13 cellular contexts compared by ENCODE assay signal in genomic region chr1:224622831-224623230, GRCh38. TPM values are rescaled to one million over a fixed set of nuclear protein-coding genes. Genes with fewer than 3 reads are reported as not detected.
DNase-seq lines count a peak whose midpoint lies in the region; ATAC-seq and TF ChIP-seq lines count a peak whose summit lies in the region.
"Had no signal": no experiment of that assay in that cellular context is flagged by ENCODE, and none has a peak within 500 bp of the region (broad histone marks: within the 10 kb centered on the region; RNA-seq: fewer than 3 reads in every experiment).

No MANE protein-coding gene starts in this region.

- peaks cover 36% of the 10 kb centered on the region for H3F3A ChIP-seq in SK-N-SH (replicated peaks; ENCODE audit: insufficient read depth)

- H3K9ac ChIP-seq in SK-N-SH = peak overlapping the region; percentile 71
- peak overlapping the region; percentile 65; the same call in 1 of the 2 replicates for H3K9ac ChIP-seq in KMS-11

- POLR2A ChIA-PET in SK-N-SH (lab: Yijun Ruan, JAX) = no interaction called here

- WGBS in SK-N-SH (ENCODE audit: low lambda C conversion rate) = 90% methylated on average over 2 of the region's 2 CpGs

- CTCF ChIA-PET in SK-N-SH (lab: Yijun Ruan, JAX) = interaction anchor here (2.4 kb wide), 1 partner anchor 22 kb away, joined by 9 read pairs; no protein-coding TSS in a partner anchor

- peak overlapping the region; percentile 67 for H3K4me3 Mint-ChIP-seq in activated T-helper 17 cell treated with anti-CD3 and anti-CD28 coated beads, Interleukin-2, amount 50 U/mL, for 72 hours
- H3K4me3 Mint-ChIP-seq in natural killer cell treated with Interleukin-12 subunit alpha and Interleukin-12 subunit beta and Interleukin-15 and Interleukin-18, amount 100 ng/mL, for 72 hours = no peak overlapping the region
- H3K4me3 Mint-ChIP-seq: activated naive CD4-positive, alpha-beta T cell treated with anti-CD3 and anti-CD28 coated beads, Interleukin-2, amount 10 ng/mL, durations not matched to agents 7 days and 5 days; nephron progenitor cell had no signal

- no peak for TF ChIP-seq EP300 in SK-N-SH (IDR thresholded peaks at IDR 0.05; ENCODE audit: borderline replicate concordance in 1 of 2, low read depth in 1 of 2, low read length in 1 of 2)

- no peak for TF ChIP-seq RAD21 in SK-N-SH (IDR thresholded peaks at IDR 0.05; ENCODE audit: low read length)

- H3K9me2 ChIP-seq in SK-N-SH = no peaks in the 10 kb centered on the region

- H3K27me3 ChIP-seq in SK-N-SH (ENCODE audit: insufficient read depth) = no peaks in the 10 kb centered on the region
- no peaks in the 10 kb centered on the region for H3K27me3 ChIP-seq in KMS-11 (ENCODE audit: insufficient read depth, low read depth)

- H3K36me3 ChIP-seq in SK-N-SH (replicated peaks in 1 of 2; ENCODE audit: control insufficient read depth in 1 of 2, insufficient read depth in 2 of 2, low read length in 1 of 2) (peaks cover 0 to 14% of the 10 kb centered on the region in 2 experiments), KMS-11 (ENCODE audit: insufficient read depth) (no peaks in the 10 kb centered on the region)
- H3K36me3 ChIP-seq: brain microvascular endothelial cell, MG63 had no signal

- in situ Hi-C loops in KBM-7 (cut with MboI; ENCODE audit: low pct_unique_long_range_greater_than_20kb, low sequenced_read_pairs) = no loop called here

- H2AFZ ChIP-seq in SK-N-SH (ENCODE audit: low read depth) (no peak overlapping the region), KMS-11 (ENCODE audit: low read depth) (peak overlapping the region; percentile 1; the same call in 1 of the 2 replicates)

- peak overlapping the region; percentile 14 to 95; a peak in 3 of 4 replicates for H3K27ac ChIP-seq in SK-N-SH (ENCODE audit: low read depth in 2 of 2, low read length in 1 of 2)
- peak overlapping the region; percentile 96 for H3K27ac ChIP-seq in KMS-11

- H3K27me3 Mint-ChIP-seq in activated T-helper 17 cell treated with anti-CD3 and anti-CD28 coated beads, Interleukin-2, amount 50 U/mL, for 72 hours = peaks cover 25% of the 10 kb centered on the region
- H3K27me3 Mint-ChIP-seq in natural killer cell treated with Interleukin-12 subunit alpha and Interleukin-12 subunit beta and Interleukin-15 and Interleukin-18, amount 100 ng/mL, for 72 hours = peaks cover 30 to 39% of the 10 kb centered on the region in 2 donors

- DNase-seq in SK-N-SH = no peak
- DNase-seq in natural killer cell treated with Interleukin-12 subunit alpha and Interleukin-12 subunit beta and Interleukin-15 and Interleukin-18, amount 100 ng/mL, for 72 hours (ENCODE audit: low spot score) = no peak
- no peak for DNase-seq in KBM-7
- DNase-seq: MG63, NCI-H187, nephron progenitor cell had no signal

- TF ChIP-seq CTCF in SK-N-SH (IDR thresholded peaks at IDR 0.05) (no peak), KMS-11 (conservative IDR thresholded peaks at IDR 0.05; ENCODE audit: low read depth, low read length) (no peak)

- H3K79me2 ChIP-seq in SK-N-SH (ENCODE audit: insufficient read depth) (peaks cover 81% of the 10 kb centered on the region), KMS-11 (ENCODE audit: insufficient read depth, low read depth) (peaks cover 3% of the 10 kb centered on the region; the same call in 1 of the 2 replicates)

- H3K4me2 ChIP-seq in SK-N-SH = peak overlapping the region; percentile 61
- peak overlapping the region; percentile 89 for H3K4me2 ChIP-seq in KMS-11

- no peaks in the 10 kb centered on the region for H3K36me3 Mint-ChIP-seq in activated T-helper 17 cell treated with anti-CD3 and anti-CD28 coated beads, Interleukin-2, amount 50 U/mL, for 72 hours (ENCODE audit: low read depth)
- peaks cover 15% of the 10 kb centered on the region for H3K36me3 Mint-ChIP-seq in natural killer cell treated with Interleukin-12 subunit alpha and Interleukin-12 subunit beta and Interleukin-15 and Interleukin-18, amount 100 ng/mL, for 72 hours

- peaks cover 12 to 40% of the 10 kb centered on the region in 2 experiments for H3K4me1 ChIP-seq in SK-N-SH (ENCODE audit: control insufficient read depth in 1 of 2, insufficient read depth in 2 of 2, low read depth in 1 of 2, low read length in 1 of 2)
- H3K4me1 ChIP-seq in KMS-11 (ENCODE audit: low read depth, poor library complexity, severe bottlenecking) = peaks cover 79% of the 10 kb centered on the region

- no peaks in the 10 kb centered on the region for H3K9me3 Mint-ChIP-seq in activated T-helper 17 cell treated with anti-CD3 and anti-CD28 coated beads, Interleukin-2, amount 50 U/mL, for 72 hours
- peaks cover 3% of the 10 kb centered on the region for H3K9me3 Mint-ChIP-seq in natural killer cell treated with Interleukin-12 subunit alpha and Interleukin-12 subunit beta and Interleukin-15 and Interleukin-18, amount 100 ng/mL, for 72 hours

- peak overlapping the region; percentile 89 for H3K27ac Mint-ChIP-seq in activated T-helper 17 cell treated with anti-CD3 and anti-CD28 coated beads, Interleukin-2, amount 50 U/mL, for 72 hours
- H3K27ac Mint-ChIP-seq in natural killer cell treated with Interleukin-12 subunit alpha and Interleukin-12 subunit beta and Interleukin-15 and Interleukin-18, amount 100 ng/mL, for 72 hours = peak overlapping the region; percentile 81 to 83
- H3K27ac Mint-ChIP-seq: nephron progenitor cell had no signal

- no peaks in the 10 kb centered on the region for H3K9me3 ChIP-seq in SK-N-SH
- H3K9me3 ChIP-seq: MG63 had no signal

- peaks cover 32% of the 10 kb centered on the region for H3K4me1 Mint-ChIP-seq in activated T-helper 17 cell treated with anti-CD3 and anti-CD28 coated beads, Interleukin-2, amount 50 U/mL, for 72 hours
- peaks cover 23 to 32% of the 10 kb centered on the region in 2 donors for H3K4me1 Mint-ChIP-seq in natural killer cell treated with Interleukin-12 subunit alpha and Interleukin-12 subunit beta and Interleukin-15 and Interleukin-18, amount 100 ng/mL, for 72 hours (ENCODE audit: low read depth in 2 of 2)

- H3K4me3 ChIP-seq in SK-N-SH (ENCODE audit: low read depth in 2 of 2, low read length in 1 of 2) (no peak overlapping the region), KMS-11 (IDR thresholded peaks at IDR 0.05; ENCODE audit: insufficient read depth, low read depth, low read length) (no peak overlapping the region)
- H3K4me3 ChIP-seq: MG63 had no signal

- H4K20me1 ChIP-seq in SK-N-SH (ENCODE audit: insufficient read depth) (peaks cover 12% of the 10 kb centered on the region; the same call in 1 of the 2 replicates), KMS-11 (ENCODE audit: insufficient read depth) (no peaks in the 10 kb centered on the region)

- ATAC-seq in SK-N-SH treated with all-trans-retinoic acid at 6 μM for 48 hours = no peak
- no peak for ATAC-seq in activated T-helper 17 cell treated with anti-CD3 and anti-CD28 coated beads, Interleukin-2, amount 50 U/mL, for 72 hours (replicated peaks)
- no peak for ATAC-seq in natural killer cell treated with Interleukin-12 subunit alpha and Interleukin-12 subunit beta and Interleukin-15 and Interleukin-18, amount 100 ng/mL, for 72 hours
- no peak for ATAC-seq in HG02938 (IDR thresholded peaks at IDR 0.05; ENCODE audit: unreplicated experiment)
- ATAC-seq in HG03196 (IDR thresholded peaks at IDR 0.05; ENCODE audit: unreplicated experiment) = no peak

TF ChIP-seq in SK-N-SH, 30 proteins besides CTCF, POLR2A, EP300 and RAD21 (continues in another document):
- TF ChIP-seq CHD2 (IDR thresholded peaks at IDR 0.05; ENCODE audit: low read length, partially characterized antibody) = no peak
- TF ChIP-seq RXRA (IDR thresholded peaks at IDR 0.05; ENCODE audit: borderline replicate concordance, low read depth) = no peak
- no peak for TF ChIP-seq SIN3A (IDR thresholded peaks at IDR 0.05; ENCODE audit: borderline replicate concordance, low read depth, low read length)
- TF ChIP-seq RCOR1 (IDR thresholded peaks at IDR 0.05; ENCODE audit: low read length) = no peak
- TF ChIP-seq YY1 (IDR thresholded peaks at IDR 0.05; ENCODE audit: low read depth) = no peak
- no peak for TF ChIP-seq TEAD4 (IDR thresholded peaks at IDR 0.05; ENCODE audit: borderline replicate concordance, insufficient read depth)
- no peak for TF ChIP-seq PBX3 (IDR thresholded peaks at IDR 0.05)

TF ChIP-seq in SK-N-SH treated with all-trans-retinoic acid at 6 μM for 48 hours, 23 proteins besides CTCF, POLR2A, EP300 and RAD21 (continues in another document):
- TF ChIP-seq ZC3H10 (CRISPR knock-in tag; IDR thresholded peaks at IDR 0.05) = no peak
- no peak for TF ChIP-seq OSR1 (CRISPR knock-in tag; IDR thresholded peaks at IDR 0.05)
- no peak for TF ChIP-seq ZNF70 (CRISPR knock-in tag; IDR thresholded peaks at IDR 0.05)
- TF ChIP-seq ZFP30 (CRISPR knock-in tag; IDR thresholded peaks at IDR 0.05) = no peak
- no peak for TF ChIP-seq RARB (CRISPR knock-in tag; IDR thresholded peaks at IDR 0.05)
- TF ChIP-seq TSHZ2 (CRISPR knock-in tag; IDR thresholded peaks at IDR 0.05) = no peak

RNA-seq across cellular contexts. Expression of gene CNIH3, which starts 6.7 kb away (rescaled TPM):
- 18.8 and 19.1 TPM in 2 replicates for polyA plus RNA-seq in SK-N-SH (2012; rRNA removed)
- polyA plus RNA-seq in SK-N-SH (2012; cell fraction: cytosol; rRNA removed) = 17.0 and 19.6 TPM in 2 replicates
- 16.5 and 21.3 TPM in 2 replicates for polyA plus RNA-seq in SK-N-SH (2012; cell fraction: nucleus; rRNA removed)
- 1 to 10 TPM; 1.4 to 3.0 TPM for total RNA-seq in activated T-helper 17 cell treated with anti-CD3 and anti-CD28 coated beads, Interleukin-2, amount 50 U/mL, for 72 hours
- total RNA-seq in natural killer cell treated with Interleukin-12 subunit alpha and Interleukin-12 subunit beta and Interleukin-15 and Interleukin-18, amount 100 ng/mL, for 72 hours = 1 to 10 TPM; 1.5 TPM
